ENCODE assay signal across 1 cellular context in the genomic region with DNA sequence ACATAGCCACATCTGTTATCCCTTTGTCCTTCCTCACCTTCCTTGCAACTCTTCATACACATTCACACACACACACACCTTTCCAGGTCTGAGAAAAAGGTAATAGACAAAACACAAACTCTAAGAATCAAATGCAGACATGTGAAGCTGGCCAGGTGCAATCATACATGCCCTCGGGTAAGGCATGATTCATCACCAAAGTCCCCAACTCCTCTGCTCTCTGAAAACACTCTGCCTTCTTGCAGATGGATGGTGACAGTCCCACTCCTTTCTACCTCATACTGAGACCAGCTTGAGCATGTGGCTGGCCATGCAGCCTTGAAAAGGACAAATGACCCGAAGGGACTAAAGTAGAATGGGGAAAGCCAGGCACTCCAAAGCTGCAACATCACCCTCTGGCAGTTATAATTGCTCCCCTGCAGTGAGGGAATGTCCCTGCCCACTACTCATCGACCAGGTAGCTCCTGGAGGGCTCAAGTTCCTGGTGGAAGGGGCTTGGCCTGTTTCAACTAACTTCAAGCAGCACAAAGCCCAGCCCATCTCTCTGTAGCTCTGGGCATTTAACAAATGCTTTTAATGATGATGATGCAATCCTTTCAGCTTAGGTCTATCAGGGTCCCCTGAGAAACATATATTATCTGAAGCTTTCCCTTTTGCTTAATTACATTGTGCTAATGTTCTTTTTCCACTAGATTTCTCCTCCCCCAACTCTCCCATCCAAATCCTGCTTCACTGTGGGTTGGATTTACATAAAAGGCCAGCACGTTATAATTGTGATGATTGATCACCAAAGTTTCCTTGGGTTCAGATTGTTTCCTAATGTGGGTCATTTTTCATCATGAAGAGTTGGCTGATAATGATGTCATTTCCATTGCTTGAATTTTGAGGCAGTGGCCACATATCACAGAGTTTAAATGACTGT.
TF ChIP-seq lines count a peak whose summit lies in the region.

No MANE protein-coding gene starts in this region.

TF ChIP-seq in K562, 482 proteins besides CTCF, POLR2A, EP300 and RAD21 (continued from another document):
- no peak for TF ChIP-seq ZBED1 (IDR thresholded peaks at IDR 0.05)
